In genomic region chr1:44681905-44682900, GRCh38 we compare ENCODE assay signal across 14 cellular contexts. TPM values are rescaled to one million over a fixed set of nuclear protein-coding genes. Genes with fewer than 3 reads are reported as not detected.
DNase-seq lines count a peak whose midpoint lies in the region; ATAC-seq and TF ChIP-seq lines count a peak whose summit lies in the region.
"Had no signal": no experiment of that assay in that cellular context is flagged by ENCODE, and none has a peak within 500 bp of the region (broad histone marks: within the 10 kb centered on the region; RNA-seq: fewer than 3 reads in every experiment).

No MANE protein-coding gene starts in this region.

- peaks cover 30% of the 10 kb centered on the region for H3K4me1 Mint-ChIP-seq in WTC11

- peaks cover 5% of the 10 kb centered on the region for H3K4me1 ChIP-seq in mucosa of descending colon (ENCODE audit: low read depth)
- H3K4me1 ChIP-seq: breast epithelium, gastrocnemius medialis had no signal

- no peaks in the 10 kb centered on the region for H3K36me3 ChIP-seq in H7 (replicated peaks; ENCODE audit: control insufficient read depth, insufficient read depth, low read length)
- no peaks in the 10 kb centered on the region for H3K36me3 ChIP-seq in mucosa of descending colon (ENCODE audit: low read depth)
- H3K36me3 ChIP-seq: breast epithelium, gastrocnemius medialis had no signal

- intact Hi-C loops in mucosa of descending colon (cut with DNase I, micrococcal nuclease), result no loop called here

- no peaks in the 10 kb centered on the region for H3K9me3 Mint-ChIP-seq in WTC11
- H3K9me3 Mint-ChIP-seq: activated naive CD4-positive, alpha-beta T cell treated with anti-CD3 and anti-CD28 coated beads, Interleukin-2, amount 10 ng/mL, durations not matched to agents 7 days and 5 days had no signal

- no peaks in the 10 kb centered on the region for H3K9me3 ChIP-seq in mucosa of descending colon
- H3K9me3 ChIP-seq: breast epithelium, gastrocnemius medialis had no signal

- CTCF ChIA-PET in WTC11 (lab: Charles Lee), result interaction anchor here (0.6 to 3.1 kb wide), 4 partner anchors 8 to 32 kb away, joined by 3 to 10 read pairs (median 4); partner anchors contain the start of genes ARMH1 and TMEM53

- ATAC-seq in WTC11 (peak; percentile 90), mucosa of descending colon (peak; percentile 29)
- ATAC-seq: gastrocnemius medialis had no signal

- H3K4me3 Mint-ChIP-seq in WTC11, result peak overlapping the region; percentile 3; the same call in 1 of the 2 replicates
- H3K4me3 Mint-ChIP-seq: activated naive CD4-positive, alpha-beta T cell treated with anti-CD3 and anti-CD28 coated beads, Interleukin-2, amount 10 ng/mL, durations not matched to agents 7 days and 5 days had no signal

- H3K36me3 Mint-ChIP-seq in WTC11, result 0 out of 2 replicates have a peak, but pooled peaks cover 5% of the 10 kb centered on the region
- H3K36me3 Mint-ChIP-seq: activated naive CD4-positive, alpha-beta T cell treated with anti-CD3 and anti-CD28 coated beads, Interleukin-2, amount 10 ng/mL, durations not matched to agents 7 days and 5 days had no signal

- no peak overlapping the region for H3K4me3 ChIP-seq in H7 (ENCODE audit: insufficient read depth, low read depth, low read length)
- no peak overlapping the region for H3K4me3 ChIP-seq in mucosa of descending colon
- H3K4me3 ChIP-seq: breast epithelium, gastrocnemius medialis had no signal

- POLR2A ChIA-PET in WTC11 (lab: Charles Lee), result no interaction called here

- peak overlapping the region; percentile 96 for H3K27ac Mint-ChIP-seq in WTC11
- H3K27ac Mint-ChIP-seq: activated naive CD4-positive, alpha-beta T cell treated with anti-CD3 and anti-CD28 coated beads, Interleukin-2, amount 10 ng/mL, durations not matched to agents 7 days and 5 days had no signal

- TF ChIP-seq CTCF in WTC11 (IDR thresholded peaks at IDR 0.05) (no peak), mucosa of descending colon (IDR thresholded peaks at IDR 0.05) (no peak)

- H3K27me3 ChIP-seq in H7 (ENCODE audit: control insufficient read depth, insufficient read depth, low read length), result no peaks in the 10 kb centered on the region
- H3K27me3 ChIP-seq: breast epithelium, gastrocnemius medialis had no signal

- DNase-seq in H7, result peak; percentile 73
- DNase-seq in NCI-H146 (lab: John Stamatoyannopoulos, UW), result peak; percentile 53
- peak; percentile 28 for DNase-seq in WTC11 (ENCODE audit: low spot score)
- no peak for DNase-seq in mucosa of descending colon
- no peak for DNase-seq in C1 segment of cervical spinal cord (lab: John Stamatoyannopoulos, UW)
- DNase-seq in HCEC 1CT, result no peak
- no peak for DNase-seq in AML-193 (lab: John Stamatoyannopoulos, UW)
- DNase-seq: activated naive CD4-positive, alpha-beta T cell treated with anti-CD3 and anti-CD28 coated beads, Interleukin-2, amount 10 ng/mL, durations not matched to agents 7 days and 5 days; gastrocnemius medialis; islet precursor cell; NCI-H446 treated with DMSO at 0.1 percent for 48 hours; stimulated activated naive CD4-positive, alpha-beta T cell treated with Interleukin-2 at 50 U/mL for 16 hours had no signal

- no peaks in the 10 kb centered on the region for H3K27me3 Mint-ChIP-seq in WTC11 (ENCODE audit: low read depth)

TF ChIP-seq in WTC11, 78 proteins besides CTCF, POLR2A, EP300 and RAD21:
- TF ChIP-seq GABPB1 (CRISPR knock-in tag; IDR thresholded peaks at IDR 0.05), result peak; percentile 77
- TF ChIP-seq MYBL2 (CRISPR knock-in tag; IDR thresholded peaks at IDR 0.05), result no peak
- TF ChIP-seq ZNF121 (CRISPR knock-in tag; IDR thresholded peaks at IDR 0.05), result peak; percentile 90; the same call in 1 of the 2 replicates
TF ChIP-seq in WTC11: peak in this region for 2.

RNA-seq across cellular contexts. Expression of gene ARMH1, which starts 7.7 kb away (rescaled TPM):
- 0.62 TPM in 1 of 2 replicates, not detected in the other for total RNA-seq in H7 (2014; rRNA removed; shearing (Covaris generic))
- total RNA-seq in WTC11 (2021) (0.74 to 1.6 TPM (median 0.78 TPM) in 3 replicates), mucosa of descending colon (1 to 10 TPM; 1.7 to 4.1 (median 2.3) TPM)

RNA-seq across cellular contexts. Expression of gene TMEM53, which starts 7.9 kb away (rescaled TPM):
- 6.0 and 9.0 TPM in 2 replicates for total RNA-seq in H7 (2014; rRNA removed; shearing (Covaris generic))
- total RNA-seq in WTC11 (2021), result 8.2 to 10.9 TPM (median 10.0 TPM) in 3 replicates
- 10 to 100 TPM; 19.3 to 46.0 (median 36.6) TPM for total RNA-seq in mucosa of descending colon

RNA-seq across cellular contexts. Expression of gene RNU5D-1, which starts 48.8 kb away (rescaled TPM):
- not detected in 2 replicates for total RNA-seq in H7 (2014; rRNA removed; shearing (Covaris generic))
- total RNA-seq in WTC11 (2021) (not detected in 3 replicates), mucosa of descending colon (10 to 100 TPM in 1 of 3 donors, not detected in 2; 15.9 TPM)
- total RNA-seq: activated CD8-positive, alpha-beta memory T cell treated with anti-CD3 and anti-CD28 coated beads for 36 hours; breast epithelium; gastrocnemius medialis had no signal

RNA-seq across cellular contexts. Expression of gene KIF2C, which starts 57.4 kb away (rescaled TPM):
- 164 and 209 TPM in 2 replicates for total RNA-seq in H7 (2014; rRNA removed; shearing (Covaris generic))
- total RNA-seq in WTC11 (2021) (82.6 to 93.8 TPM (median 85.4 TPM) in 3 replicates), mucosa of descending colon (10 to 100 TPM in 1 of 3 donors, 1 to 10 TPM in 2; 2.7 to 15.0 (median 4.1) TPM)

Comparison
In these comparisons a context has a peak if more than half of its experiments do, and no peak if none do; other contexts are left out.
1. DNase-seq: peak in H7 (single experiment), NCI-H146 (single experiment) and WTC11 (single experiment); none in mucosa of descending colon (0 of 3), C1 segment of cervical spinal cord (0 of 14), HCEC 1CT (single experiment) and AML-193 (0 of 2).